ENCODE assay signal across 16 cellular contexts in the genomic region with DNA sequence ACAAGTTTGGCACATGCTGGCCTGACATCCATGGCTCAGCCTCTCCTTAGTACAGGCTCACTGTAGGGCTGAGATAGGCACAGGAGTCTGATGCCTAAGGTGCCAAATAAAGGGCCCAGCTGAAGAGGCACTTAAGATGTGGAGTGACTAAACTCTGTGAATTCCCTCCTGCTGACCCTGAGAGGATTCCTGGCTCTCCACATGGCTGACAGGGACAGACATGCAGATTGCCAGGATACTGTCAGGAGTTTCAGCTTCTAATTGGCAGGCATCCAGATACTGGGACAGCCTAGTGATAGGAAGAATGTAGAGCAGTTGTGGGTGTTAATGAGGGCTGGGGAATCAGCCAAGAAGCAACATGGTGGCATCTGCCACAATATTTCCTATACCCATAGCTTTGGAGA.
A peak's percentile ranks its signal among the peaks of the same experiment; 100 is the strongest.
DNase-seq lines count a peak whose midpoint lies in the region; TF ChIP-seq lines count a peak whose summit lies in the region.
"Had no signal": no experiment of that assay in that cellular context is flagged by ENCODE, and none has a peak within 500 bp of the region (broad histone marks: within the 10 kb centered on the region; RNA-seq: fewer than 3 reads in every experiment).

No MANE protein-coding gene starts in this region.

- TF ChIP-seq CTCF in colonic mucosa (IDR thresholded peaks at IDR 0.05), result no peak
- no peak for TF ChIP-seq CTCF in smooth muscle cell (IDR thresholded peaks at IDR 0.05; ENCODE audit: borderline replicate concordance, insufficient read depth, poor library complexity, severe bottlenecking)
- no peak for TF ChIP-seq CTCF in endothelial cell (IDR thresholded peaks at IDR 0.05; ENCODE audit: unreplicated experiment)

- H3K27me3 ChIP-seq in colonic mucosa (no peaks in the 10 kb centered on the region), smooth muscle cell (ENCODE audit: low read depth) (no peaks in the 10 kb centered on the region)
- H3K27me3 ChIP-seq: ascending aorta had no signal

- no peak overlapping the region for H3K27ac ChIP-seq in colonic mucosa
- H3K27ac ChIP-seq in smooth muscle cell (ENCODE audit: low read depth), result peak overlapping the region; percentile 20
- H3K27ac ChIP-seq: ascending aorta, HL-60 had no signal

- no peak overlapping the region for H3K4me3 Mint-ChIP-seq in endothelial cell (ENCODE audit: unreplicated experiment)
- H3K4me3 Mint-ChIP-seq: activated CD4-positive, alpha-beta memory T cell treated with anti-CD3 and anti-CD28 coated beads for 36 hours; stimulated activated naive CD8-positive, alpha-beta T cell treated with anti-CD3 and anti-CD28 coated beads, Interleukin-15, Interleukin-2, amounts not matched to agents 100 ng/mL and 50 ng/mL, for 24 hours had no signal

- no peaks in the 10 kb centered on the region for H4K20me1 ChIP-seq in smooth muscle cell (ENCODE audit: low read depth)

- no peaks in the 10 kb centered on the region for H3F3A ChIP-seq in smooth muscle cell (ENCODE audit: low read depth)

- H3K4me1 Mint-ChIP-seq in endothelial cell (ENCODE audit: unreplicated experiment), result peaks cover 41% of the 10 kb centered on the region

- H3K27ac Mint-ChIP-seq in endothelial cell (ENCODE audit: unreplicated experiment), result no peak overlapping the region
- H3K27ac Mint-ChIP-seq: activated CD4-positive, alpha-beta memory T cell treated with anti-CD3 and anti-CD28 coated beads for 36 hours; stimulated activated naive CD8-positive, alpha-beta T cell treated with anti-CD3 and anti-CD28 coated beads, Interleukin-15, Interleukin-2, amounts not matched to agents 100 ng/mL and 50 ng/mL, for 24 hours had no signal

- H3K9ac ChIP-seq in colonic mucosa (ENCODE audit: low read depth in 2 of 2, low read length in 2 of 2) (no peak overlapping the region), smooth muscle cell (ENCODE audit: low read depth) (no peak overlapping the region)

- no peaks in the 10 kb centered on the region for H3K36me3 Mint-ChIP-seq in endothelial cell (ENCODE audit: low read depth, unreplicated experiment)
- H3K36me3 Mint-ChIP-seq: activated CD4-positive, alpha-beta memory T cell treated with anti-CD3 and anti-CD28 coated beads for 36 hours had no signal

- peaks cover 10% of the 10 kb centered on the region for H3K27me3 Mint-ChIP-seq in endothelial cell (ENCODE audit: unreplicated experiment)

- intact Hi-C loops in colonic mucosa (cut with DNase I), result no loop called here

- H3K9me3 Mint-ChIP-seq in endothelial cell (ENCODE audit: unreplicated experiment), result no peaks in the 10 kb centered on the region

- H3K4me1 ChIP-seq in colonic mucosa, result no peaks in the 10 kb centered on the region
- H3K4me1 ChIP-seq in smooth muscle cell (ENCODE audit: low read depth), result peaks cover 6% of the 10 kb centered on the region
- H3K4me1 ChIP-seq: ascending aorta had no signal

- DNase-seq in NCI-H748 (lab: John Stamatoyannopoulos, UW; ENCODE audit: unreplicated experiment), result peak; percentile 27
- no peak for DNase-seq in NCI-H748 treated with DMSO at 0.1 percent for 48 hours (lab: John Stamatoyannopoulos, UW)
- peak; percentile 62 for DNase-seq in NCI-H2029 (lab: John Stamatoyannopoulos, UW)
- DNase-seq in colonic mucosa, result peak; percentile 8
- no peak for DNase-seq in smooth muscle cell (lab: John Stamatoyannopoulos, UW; ENCODE audit: unreplicated experiment)
- DNase-seq in endothelial cell (ENCODE audit: low spot score), result no peak
- DNase-seq in NCI-H1436 (lab: John Stamatoyannopoulos, UW), result no peak
- DNase-seq in LoVo (ENCODE audit: low spot score), result no peak
- DNase-seq: activated CD4-positive, alpha-beta memory T cell treated with anti-CD3 and anti-CD28 coated beads for 36 hours; activated gamma-delta T cell; Kasumi-1; SIG-M5; T1000 had no signal

- H3K4me3 ChIP-seq in colonic mucosa, result no peak overlapping the region
- no peak overlapping the region for H3K4me3 ChIP-seq in smooth muscle cell
- H3K4me3 ChIP-seq: ascending aorta had no signal

- H2AFZ ChIP-seq in smooth muscle cell (ENCODE audit: low read depth), result no peak overlapping the region

- no peaks in the 10 kb centered on the region for H3K36me3 ChIP-seq in colonic mucosa
- peaks cover 6% of the 10 kb centered on the region for H3K36me3 ChIP-seq in smooth muscle cell (ENCODE audit: low read depth)
- H3K36me3 ChIP-seq: ascending aorta had no signal

- H3K9me3 ChIP-seq in colonic mucosa (no peaks in the 10 kb centered on the region), smooth muscle cell (replicated peaks; ENCODE audit: low read depth) (peaks cover 8% of the 10 kb centered on the region)

- H3K79me2 ChIP-seq in smooth muscle cell (ENCODE audit: low read depth), result no peaks in the 10 kb centered on the region

- no peak overlapping the region for H3K4me2 ChIP-seq in smooth muscle cell

Comparison
In these comparisons a context has a peak if more than half of its experiments do, and no peak if none do; other contexts are left out.
1. DNase-seq: peak in NCI-H748 (single experiment), NCI-H2029 (single experiment) and colonic mucosa (single experiment); none in NCI-H748 treated with DMSO at 0.1 percent for 48 hours (single experiment), smooth muscle cell (single experiment), endothelial cell (single experiment), NCI-H1436 (single experiment) and LoVo (single experiment).